ENCODE assay signal across 8 cellular contexts in genomic region chr5:154477382-154478223, GRCh38. TPM values are rescaled to one million over a fixed set of nuclear protein-coding genes. Genes with fewer than 3 reads are reported as not detected.
DNase-seq lines count a peak whose midpoint lies in the region; ATAC-seq, FAIRE-seq and TF ChIP-seq lines count a peak whose summit lies in the region.

No MANE protein-coding gene starts in this region.

- TF ChIP-seq CTCF in endothelial cell of umbilical vein (IDR thresholded peaks at IDR 0.05; ENCODE audit: extremely low read depth in 1 of 2, insufficient read depth in 1 of 2, low read depth in 1 of 2, low read length in 2 of 2) (no peak), nephron progenitor cell (IDR thresholded peaks at IDR 0.05) (no peak)

- H3K79me2 ChIP-seq in endothelial cell of umbilical vein (ENCODE audit: control insufficient read depth, insufficient read depth, low read length): no peaks in the 10 kb centered on the region

- CTCF ChIA-PET in endothelial cell of umbilical vein (lab: Charles Lee): interaction anchor here (0.7 to 1.3 kb wide), 2 partner anchors 9 to 43 kb away, joined by 3 to 4 read pairs; no protein-coding TSS in a partner anchor

- no peak for ATAC-seq in CD4-positive, CD25-positive, alpha-beta regulatory T cell (ENCODE audit: low read depth in 2 of 2)
- ATAC-seq in GM21619 (IDR thresholded peaks at IDR 0.05; ENCODE audit: unreplicated experiment) (no peak), GM21576 (IDR thresholded peaks at IDR 0.05; ENCODE audit: unreplicated experiment) (no peak)

- no peaks in the 10 kb centered on the region for H3K9me3 ChIP-seq in CD4-positive, CD25-positive, alpha-beta regulatory T cell (ENCODE audit: control insufficient read depth in 2 of 2, low read length in 2 of 2)
- H3K9me3 ChIP-seq in endothelial cell of umbilical vein (replicated peaks; ENCODE audit: control insufficient read depth, insufficient read depth, low read length): no peaks in the 10 kb centered on the region

- no peak overlapping the region for H3K27ac Mint-ChIP-seq in CD4-positive, CD25-positive, alpha-beta regulatory T cell
- H3K27ac Mint-ChIP-seq in nephron progenitor cell: no peak overlapping the region

- no peaks in the 10 kb centered on the region for H3K9me1 ChIP-seq in endothelial cell of umbilical vein (replicated peaks; ENCODE audit: control insufficient read depth, extremely low read depth, insufficient read depth, low read length)

- H3K27me3 ChIP-seq in CD4-positive, CD25-positive, alpha-beta regulatory T cell (ENCODE audit: control insufficient read depth, insufficient read depth, low read length): peaks cover 60% of the 10 kb centered on the region
- H3K27me3 ChIP-seq in endothelial cell of umbilical vein (ENCODE audit: control insufficient read depth in 2 of 2, insufficient read depth in 2 of 2, low read length in 2 of 2): peaks cover 97 to 98% of the 10 kb centered on the region in 2 experiments

- POLR2A ChIA-PET in endothelial cell of umbilical vein (lab: Charles Lee): no interaction called here

- no peak for DNase-seq in CD4-positive, CD25-positive, alpha-beta regulatory T cell
- DNase-seq in NCI-H748 treated with DMSO at 0.1 percent for 48 hours (lab: John Stamatoyannopoulos, UW): peak; percentile 49
- peak; percentile 18 for DNase-seq in endothelial cell of umbilical vein (ENCODE audit: low read depth, low spot score)
- DNase-seq in nephron progenitor cell: peak; percentile 55
- DNase-seq in anterior cingulate cortex (lab: John Stamatoyannopoulos, UW): no peak
- no peak for DNase-seq in hypothalamus (lab: John Stamatoyannopoulos, UW)

- intact Hi-C loops in endothelial cell of umbilical vein (cut with micrococcal nuclease): no loop called here

- H2AFZ ChIP-seq in endothelial cell of umbilical vein (ENCODE audit: low read depth, low read length): no peak overlapping the region

- dilution Hi-C loops in endothelial cell of umbilical vein (cut with MboI; ENCODE audit: extremely low pct_ligation_motif_present, low sequenced_read_pairs): no loop called here

- no peak overlapping the region for H3K27ac ChIP-seq in CD4-positive, CD25-positive, alpha-beta regulatory T cell (ENCODE audit: insufficient read depth, low read length, poor library complexity, severe bottlenecking)
- H3K27ac ChIP-seq in endothelial cell of umbilical vein (ENCODE audit: insufficient read depth, low read depth, low read length): no peak overlapping the region

- peaks cover 0 to 63% (median 40%) of the 10 kb centered on the region in 4 donors for H3K4me1 Mint-ChIP-seq in CD4-positive, CD25-positive, alpha-beta regulatory T cell
- H3K4me1 Mint-ChIP-seq in nephron progenitor cell: peaks cover 60% of the 10 kb centered on the region

- H3K9me3 Mint-ChIP-seq in CD4-positive, CD25-positive, alpha-beta regulatory T cell: peaks cover 0 to 9% (median 0%) of the 10 kb centered on the region in 7 donors
- H3K9me3 Mint-ChIP-seq in nephron progenitor cell: no peaks in the 10 kb centered on the region

- H3K36me3 ChIP-seq in CD4-positive, CD25-positive, alpha-beta regulatory T cell (ENCODE audit: control insufficient read depth, insufficient read depth, low read length): no peaks in the 10 kb centered on the region
- H3K36me3 ChIP-seq in endothelial cell of umbilical vein (ENCODE audit: control insufficient read depth in 2 of 2, extremely low read depth in 1 of 2, insufficient read depth in 2 of 2, low read length in 2 of 2): no peaks in the 10 kb centered on the region

- H3K36me3 Mint-ChIP-seq in CD4-positive, CD25-positive, alpha-beta regulatory T cell: no peaks in the 10 kb centered on the region
- no peaks in the 10 kb centered on the region for H3K36me3 Mint-ChIP-seq in nephron progenitor cell (ENCODE audit: low read depth)

- FAIRE-seq in endothelial cell of umbilical vein (lab: Jason Lieb, UNC): no peak

- H3K4me3 ChIP-seq in CD4-positive, CD25-positive, alpha-beta regulatory T cell (ENCODE audit: low read depth, low read length): no peak overlapping the region
- no peak overlapping the region for H3K4me3 ChIP-seq in endothelial cell of umbilical vein (replicated peaks in 1 of 3; ENCODE audit: insufficient read depth in 1 of 3, low read depth in 1 of 3, low read length in 3 of 3)

- peaks cover 68% of the 10 kb centered on the region for H3K4me1 ChIP-seq in CD4-positive, CD25-positive, alpha-beta regulatory T cell (ENCODE audit: control insufficient read depth, insufficient read depth, low read length, poor library complexity, severe bottlenecking)
- no peaks in the 10 kb centered on the region for H3K4me1 ChIP-seq in endothelial cell of umbilical vein (ENCODE audit: control insufficient read depth, extremely low read depth, insufficient read depth, low read length)

- H3K4me3 Mint-ChIP-seq in CD4-positive, CD25-positive, alpha-beta regulatory T cell: peak overlapping the region; percentile 22 to 71 (median 66)
- peak overlapping the region; percentile 69 for H3K4me3 Mint-ChIP-seq in nephron progenitor cell

- peaks cover 92% of the 10 kb centered on the region for H3K27me3 Mint-ChIP-seq in CD4-positive, CD25-positive, alpha-beta regulatory T cell
- H3K27me3 Mint-ChIP-seq in nephron progenitor cell (ENCODE audit: low read depth, poor library complexity): peaks cover 100% of the 10 kb centered on the region

- H3K9ac ChIP-seq in endothelial cell of umbilical vein (replicated peaks; ENCODE audit: extremely low read depth, insufficient read depth, low read length): no peak overlapping the region

- no peak for TF ChIP-seq POLR2A in endothelial cell of umbilical vein (IDR thresholded peaks at IDR 0.05; ENCODE audit: low read depth, low read length)

- peak overlapping the region; percentile 30 for H3K4me2 ChIP-seq in endothelial cell of umbilical vein (ENCODE audit: insufficient read depth, low read length)

- no peaks in the 10 kb centered on the region for H4K20me1 ChIP-seq in endothelial cell of umbilical vein (replicated peaks; ENCODE audit: control insufficient read depth, extremely low read depth, insufficient read depth, low read length)

- BruUV-seq in endothelial cell of umbilical vein (replicated peaks; lab: Mats Ljungman, UMichigan): no TSS peak

TF ChIP-seq in endothelial cell of umbilical vein, 7 proteins besides CTCF, POLR2A, EP300 and RAD21:
- TF ChIP-seq GATA2 (IDR thresholded peaks at IDR 0.05; ENCODE audit: insufficient read depth, insufficient read length, low read depth, low read length): no peak
- TF ChIP-seq EZH2 (IDR thresholded peaks at IDR 0.05; ENCODE audit: borderline replicate concordance, low read depth, low read length, severe bottlenecking): peak; percentile 97
- no peak for TF ChIP-seq JUN (IDR thresholded peaks at IDR 0.05; ENCODE audit: borderline replicate concordance, insufficient read depth, insufficient read length, low read depth)

RNA-seq across cellular contexts. Expression of gene HAND1, which starts 0.4 kb away (rescaled TPM):
- total RNA-seq in CD4-positive, CD25-positive, alpha-beta regulatory T cell: not detected
- polyA plus RNA-seq in CD4-positive, CD25-positive, alpha-beta regulatory T cell: not detected
- not detected in 2 replicates for total RNA-seq in endothelial cell of umbilical vein
- not detected in 2 replicates for polyA plus RNA-seq in endothelial cell of umbilical vein
- not detected in 2 replicates for polyA plus RNA-seq in endothelial cell of umbilical vein (2011; cell fraction: cytosol; rRNA removed)
- not detected in 2 replicates for polyA plus RNA-seq in endothelial cell of umbilical vein (2011; cell fraction: nucleus; rRNA removed)
- not detected in 2 replicates for polyA plus RNA-seq in endothelial cell of umbilical vein (2012)
- polyA minus RNA-seq in endothelial cell of umbilical vein: not detected in 2 replicates
- polyA minus RNA-seq in endothelial cell of umbilical vein (2011; cell fraction: cytosol; rRNA and poly(A)+ RNA removed): not detected
- not detected in 2 replicates for polyA minus RNA-seq in endothelial cell of umbilical vein (2011; cell fraction: nucleus; rRNA and poly(A)+ RNA removed)

RNA-seq across cellular contexts. Expression of gene SAP30L, which starts 31.8 kb away (rescaled TPM):
- total RNA-seq in CD4-positive, CD25-positive, alpha-beta regulatory T cell: 54.9 TPM
- 10 to 100 TPM; 30.9 to 47.3 (median 36.5) TPM for polyA plus RNA-seq in CD4-positive, CD25-positive, alpha-beta regulatory T cell
- 37.6 and 37.8 TPM in 2 replicates for total RNA-seq in endothelial cell of umbilical vein
- polyA plus RNA-seq in endothelial cell of umbilical vein: 18.1 and 21.7 TPM in 2 replicates
- polyA plus RNA-seq in endothelial cell of umbilical vein (2011; cell fraction: cytosol; rRNA removed): 30.1 and 31.8 TPM in 2 replicates
- polyA plus RNA-seq in endothelial cell of umbilical vein (2011; cell fraction: nucleus; rRNA removed): 21.1 and 23.9 TPM in 2 replicates
- 27.3 and 37.3 TPM in 2 replicates for polyA plus RNA-seq in endothelial cell of umbilical vein (2012)
- polyA minus RNA-seq in endothelial cell of umbilical vein: 18.4 and 28.5 TPM in 2 replicates
- polyA minus RNA-seq in endothelial cell of umbilical vein (2011; cell fraction: cytosol; rRNA and poly(A)+ RNA removed): 32.6 TPM
- 6.3 and 8.7 TPM in 2 replicates for polyA minus RNA-seq in endothelial cell of umbilical vein (2011; cell fraction: nucleus; rRNA and poly(A)+ RNA removed)

Comparison
In these comparisons a context has a peak if more than half of its experiments do, and no peak if none do; other contexts are left out.
1. DNase-seq: peak in NCI-H748 treated with DMSO at 0.1 percent for 48 hours (single experiment), endothelial cell of umbilical vein (single experiment) and nephron progenitor cell (single experiment); none in CD4-positive, CD25-positive, alpha-beta regulatory T cell (0 of 3), anterior cingulate cortex (0 of 58) and hypothalamus (0 of 51).